ENCODE assay signal across 8 cellular contexts in the genomic region with DNA sequence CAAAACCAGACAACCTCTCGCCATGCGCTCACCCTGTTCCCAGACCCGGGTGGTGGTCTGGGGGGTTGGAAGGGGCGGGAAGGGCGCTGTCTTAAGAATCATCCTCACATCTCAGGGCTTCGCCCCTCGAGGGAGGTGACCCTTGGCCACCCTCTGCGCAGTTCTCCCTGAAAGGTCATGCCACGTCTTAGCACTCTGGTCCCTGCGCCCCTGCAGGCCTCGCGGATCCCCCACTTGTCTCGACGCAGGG. TPM values are rescaled to one million over a fixed set of nuclear protein-coding genes. Genes with fewer than 3 reads are reported as not detected.
A peak's percentile ranks its signal among the peaks of the same experiment; 100 is the strongest.
DNase-seq lines count a peak whose midpoint lies in the region; FAIRE-seq and TF ChIP-seq lines count a peak whose summit lies in the region.

No MANE protein-coding gene starts in this region.

- H3K27ac ChIP-seq in Peyer's patch: peak overlapping the region in 1 of 4 donors; percentile 46
- H3K27ac ChIP-seq in osteoblast (ENCODE audit: low read depth, low read length): peak overlapping the region; percentile 91

- H3K4me2 ChIP-seq in osteoblast (ENCODE audit: insufficient read depth, low read length): peak overlapping the region; percentile 79

- peaks cover 0 to 5% of the 10 kb centered on the region in 2 donors for H3K27me3 ChIP-seq in Peyer's patch
- H3K27me3 ChIP-seq in osteoblast (ENCODE audit: insufficient read depth, low read length): no peaks in the 10 kb centered on the region

- DNase-seq in COLO668 (lab: John Stamatoyannopoulos, UW; ENCODE audit: unreplicated experiment) (peak; percentile 10), Peyer's patch (no peak), epithelial cell of esophagus (ENCODE audit: low read depth) (no peak), osteoblast (ENCODE audit: insufficient read length, low spot score, missing footprints) (no peak), cortex of kidney (lab: John Stamatoyannopoulos, UW) (no peak), H54 (ENCODE audit: insufficient read length, low spot score) (no peak), cerebellar nuclear complex (lab: John Stamatoyannopoulos, UW) (no peak), NCI-H226 (no peak)

- no peak for FAIRE-seq in H54 (lab: Jason Lieb, UNC)

- TF ChIP-seq CTCF in Peyer's patch (IDR thresholded peaks at IDR 0.05): no peak
- TF ChIP-seq CTCF in epithelial cell of esophagus (IDR thresholded peaks at IDR 0.05; ENCODE audit: insufficient read depth, low read depth, low read length, missing control alignments): no peak
- no peak for TF ChIP-seq CTCF in osteoblast (IDR thresholded peaks at IDR 0.05; ENCODE audit: extremely low read depth, low read depth, low read length)

- peak overlapping the region; percentile 79 for H2AFZ ChIP-seq in osteoblast (ENCODE audit: low read length)

- H3K79me2 ChIP-seq in osteoblast (ENCODE audit: insufficient read depth, low read length): peaks cover 2% of the 10 kb centered on the region

- no peaks in the 10 kb centered on the region for H4K20me1 ChIP-seq in osteoblast (ENCODE audit: insufficient read depth, low read length)

- H3K36me3 ChIP-seq in Peyer's patch (no peaks in the 10 kb centered on the region), osteoblast (ENCODE audit: insufficient read depth, low read length) (peaks cover 8% of the 10 kb centered on the region)

- no peaks in the 10 kb centered on the region for H3K9me3 ChIP-seq in Peyer's patch
- no peaks in the 10 kb centered on the region for H3K9me3 ChIP-seq in osteoblast (ENCODE audit: low read depth, low read length)

- H3K4me1 ChIP-seq in Peyer's patch (peaks cover 0 to 18% (median 7%) of the 10 kb centered on the region in 4 donors), osteoblast (ENCODE audit: insufficient read depth, low read length) (peaks cover 29% of the 10 kb centered on the region)

- no peak for TF ChIP-seq POLR2A in Peyer's patch (IDR thresholded peaks at IDR 0.05)
- TF ChIP-seq POLR2A in H54 (IDR thresholded peaks at IDR 0.05; ENCODE audit: low read depth, low read length): no peak

- H3K4me3 ChIP-seq in Peyer's patch: peak overlapping the region; percentile 33 to 57 (median 46)
- H3K4me3 ChIP-seq in epithelial cell of esophagus (ENCODE audit: low read length): peak overlapping the region; percentile 68
- H3K4me3 ChIP-seq in osteoblast (ENCODE audit: insufficient read depth, low read length): peak overlapping the region; percentile 81

RNA-seq across cellular contexts. Expression of gene CAPRIN2, which starts 40.6 kb away (rescaled TPM):
- total RNA-seq in Peyer's patch (100 to 1,000 TPM in 1 of 4 donors, 10 to 100 TPM in 3; 16.1 to 153 (median 28.1) TPM), osteoblast (32.9 and 42.7 TPM in 2 replicates)
